Comparison of ENCODE assay signal across 11 cellular contexts in the genomic region with DNA sequence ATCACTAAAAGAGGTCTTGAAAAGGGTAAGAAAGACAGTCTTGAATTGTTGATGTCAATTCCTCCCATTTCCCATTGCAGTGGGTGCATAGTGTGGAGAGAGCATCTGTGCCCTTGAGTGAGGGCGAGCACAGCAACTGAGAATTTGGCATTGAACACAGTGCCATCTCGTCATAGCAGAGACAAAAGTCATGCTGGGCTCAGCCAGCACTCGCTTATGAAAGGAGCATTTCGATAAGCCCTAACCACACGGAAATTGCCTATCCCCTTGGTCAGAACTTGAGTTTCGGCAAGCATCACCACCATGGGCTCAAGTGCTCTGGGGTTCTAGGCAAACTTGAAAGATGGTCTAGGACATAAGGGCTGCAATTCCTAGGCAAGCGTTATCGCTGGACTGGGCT.
"Had no signal": no experiment of that assay in that cellular context is flagged by ENCODE, and none has a peak within 500 bp of the region (broad histone marks: within the 10 kb centered on the region; RNA-seq: fewer than 3 reads in every experiment).

No MANE protein-coding gene starts in this region.

- DNase-seq: H7, HFFc6, Karpas-422, KBM-7 had no signal

- H3K4me3 ChIP-seq: GM23338, HAP-1 had no signal

- H3K36me3 ChIP-seq: HAP-1 had no signal

- H3K9me3 ChIP-seq: HAP-1 had no signal

- H3K4me1 ChIP-seq: HAP-1 had no signal

- H3K4me2 ChIP-seq: GM23338, KMS-11 had no signal

- H3K9ac ChIP-seq: KMS-11 had no signal

- H3K27ac ChIP-seq: HL-60, KMS-11 had no signal

- ATAC-seq: GM23338, HCT116, HepG2 had no signal

- FAIRE-seq: H1, HepG2 had no signal

- H2AFZ ChIP-seq: GM23338 had no signal
